In the genomic region with DNA sequence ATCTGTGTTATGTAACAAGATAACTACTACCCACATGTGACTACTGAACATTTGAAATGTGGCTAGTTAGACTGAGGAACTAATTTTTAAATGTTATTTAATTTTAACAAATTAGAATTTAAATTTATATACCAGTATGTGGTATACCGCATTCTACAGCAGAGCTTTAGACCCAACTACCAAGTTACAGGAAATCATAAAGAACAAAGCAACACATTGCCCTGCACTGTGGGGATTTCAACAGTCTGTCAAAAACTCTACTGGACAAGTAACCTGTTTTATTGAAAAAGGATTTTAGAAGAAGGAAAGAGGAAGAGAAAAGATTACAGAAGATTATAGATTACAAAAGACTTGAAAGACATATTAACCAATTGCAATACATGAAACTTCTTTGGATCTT, we compare ENCODE assay signal across 31 cellular contexts.
"Had no signal": no experiment of that assay in that cellular context is flagged by ENCODE, and none has a peak within 500 bp of the region (broad histone marks: within the 10 kb centered on the region; RNA-seq: fewer than 3 reads in every experiment).

No MANE protein-coding gene starts in this region.

- H3K27me3 ChIP-seq: ascending aorta, esophagus muscularis mucosa, foreskin keratinocyte, heart right ventricle, left lung, ovary, stomach, thyroid gland, upper lobe of right lung had no signal

- ATAC-seq: heart right ventricle; left lung; mucosa of descending colon; sciatic nerve; stimulated activated memory B cell treated with anti-CD40 and anti-IgM and Interleukin-4, amounts not matched to agents 10 μg/mL and 1 μg/mL and 100 μg/mL, for 72 hours; T-helper 17 cell; upper lobe of right lung had no signal

- H3K36me3 ChIP-seq: ascending aorta, esophagus muscularis mucosa, left lung, ovary, prostate gland, stomach, thyroid gland, upper lobe of right lung had no signal

- H3K27ac ChIP-seq: ascending aorta, esophagus muscularis mucosa, foreskin keratinocyte, heart right ventricle, left lung, ovary, prostate gland, skin epidermis, stomach, thyroid gland, upper lobe of right lung had no signal

- H3K4me3 ChIP-seq: ascending aorta, esophagus muscularis mucosa, heart right ventricle, left lung, lung, mucosa of descending colon, ovary, prostate gland, skin epidermis, stomach, thyroid gland, upper lobe of right lung had no signal

- H3K4me3 Mint-ChIP-seq: activated CD4-positive, alpha-beta memory T cell treated with anti-CD3 and anti-CD28 coated beads, Interleukin-2, amount 10 ng/mL, durations not matched to agents 7 days and 5 days; activated CD4-positive, alpha-beta T cell treated with anti-CD3 and anti-CD28 coated beads, Interleukin-2, amount 10 ng/mL, durations not matched to agents 7 days and 5 days; activated naive CD4-positive, alpha-beta T cell treated with anti-CD3 and anti-CD28 coated beads, Interleukin-2, amount 10 ng/mL, durations not matched to agents 7 days and 5 days; activated naive CD8-positive, alpha-beta T cell treated with anti-CD3 and anti-CD28 coated beads, Interleukin-2, amount 10 ng/mL, durations not matched to agents 7 days and 5 days; activated T-cell treated with anti-CD3 and anti-CD28 coated beads, Interleukin-2, amount 50 U/mL, for 24 hours; brain; stimulated activated memory B cell treated with anti-CD40 and anti-IgM and Interleukin-4, amounts not matched to agents 10 μg/mL and 1 μg/mL and 100 μg/mL, for 72 hours; T-helper 17 cell had no signal

- H3K4me1 Mint-ChIP-seq: activated CD4-positive, alpha-beta memory T cell treated with anti-CD3 and anti-CD28 coated beads, Interleukin-2, amount 10 ng/mL, durations not matched to agents 7 days and 5 days; activated CD4-positive, alpha-beta T cell treated with anti-CD3 and anti-CD28 coated beads, Interleukin-2, amount 10 ng/mL, durations not matched to agents 7 days and 5 days; activated naive CD4-positive, alpha-beta T cell treated with anti-CD3 and anti-CD28 coated beads, Interleukin-2, amount 10 ng/mL, durations not matched to agents 7 days and 5 days; activated naive CD8-positive, alpha-beta T cell treated with anti-CD3 and anti-CD28 coated beads, Interleukin-2, amount 10 ng/mL, durations not matched to agents 7 days and 5 days; stimulated activated memory B cell treated with anti-CD40 and anti-IgM and Interleukin-4, amounts not matched to agents 10 μg/mL and 1 μg/mL and 100 μg/mL, for 72 hours; T-helper 17 cell had no signal

- DNase-seq: activated CD4-positive, alpha-beta memory T cell treated with anti-CD3 and anti-CD28 coated beads, Interleukin-2, amount 10 ng/mL, durations not matched to agents 7 days and 5 days; activated CD4-positive, alpha-beta T cell treated with anti-CD3 and anti-CD28 coated beads for 1 hour; activated CD4-positive, alpha-beta T cell treated with anti-CD3 and anti-CD28 coated beads, Interleukin-2, amount 10 ng/mL, durations not matched to agents 7 days and 5 days; activated CD8-positive, alpha-beta memory T cell treated with anti-CD3 and anti-CD28 coated beads, Interleukin-2, amount 50 U/mL, for 48 hours; activated gamma-delta T cell; activated naive CD4-positive, alpha-beta T cell treated with anti-CD3 and anti-CD28 coated beads, Interleukin-2, amount 10 ng/mL, durations not matched to agents 7 days and 5 days; activated naive CD8-positive, alpha-beta T cell treated with anti-CD3 and anti-CD28 coated beads, Interleukin-2, amount 10 ng/mL, durations not matched to agents 7 days and 5 days; activated T-cell treated with anti-CD3 and anti-CD28 coated beads, Interleukin-2, amount 50 U/mL, for 24 hours; foreskin keratinocyte; heart right ventricle; kidney glomerular epithelial cell; left lung; mesendoderm; mucosa of descending colon; ovary; retina; stimulated activated CD4-positive, alpha-beta T cell treated with anti-CD3 and anti-CD28 coated beads, Interleukin-4, amount 100 ng/mL, for 24 hours; stimulated activated CD8-positive, alpha-beta memory T cell treated with anti-CD3 and anti-CD28 coated beads, Interleukin-4, amount 100 ng/mL, for 48 hours; stomach; T-helper 17 cell; T1000; thyroid gland; upper lobe of right lung had no signal

- H3K9me3 ChIP-seq: ascending aorta, esophagus muscularis mucosa, ovary, prostate gland, thyroid gland, upper lobe of right lung had no signal

- H3K4me1 ChIP-seq: left lung, prostate gland, thyroid gland, upper lobe of right lung had no signal

- H3K9me3 Mint-ChIP-seq: activated CD4-positive, alpha-beta memory T cell treated with anti-CD3 and anti-CD28 coated beads, Interleukin-2, amount 10 ng/mL, durations not matched to agents 7 days and 5 days had no signal

- H3K27me3 Mint-ChIP-seq: activated CD4-positive, alpha-beta memory T cell treated with anti-CD3 and anti-CD28 coated beads, Interleukin-2, amount 10 ng/mL, durations not matched to agents 7 days and 5 days; activated CD4-positive, alpha-beta T cell treated with anti-CD3 and anti-CD28 coated beads, Interleukin-2, amount 10 ng/mL, durations not matched to agents 7 days and 5 days; activated naive CD4-positive, alpha-beta T cell treated with anti-CD3 and anti-CD28 coated beads, Interleukin-2, amount 10 ng/mL, durations not matched to agents 7 days and 5 days; activated naive CD8-positive, alpha-beta T cell treated with anti-CD3 and anti-CD28 coated beads, Interleukin-2, amount 10 ng/mL, durations not matched to agents 7 days and 5 days; activated T-cell treated with anti-CD3 and anti-CD28 coated beads, Interleukin-2, amount 50 U/mL, for 24 hours; brain; stimulated activated memory B cell treated with anti-CD40 and anti-IgM and Interleukin-4, amounts not matched to agents 10 μg/mL and 1 μg/mL and 100 μg/mL, for 72 hours; T-helper 17 cell had no signal

- H3K27ac Mint-ChIP-seq: activated CD4-positive, alpha-beta memory T cell treated with anti-CD3 and anti-CD28 coated beads, Interleukin-2, amount 10 ng/mL, durations not matched to agents 7 days and 5 days; activated CD4-positive, alpha-beta T cell treated with anti-CD3 and anti-CD28 coated beads, Interleukin-2, amount 10 ng/mL, durations not matched to agents 7 days and 5 days; activated naive CD4-positive, alpha-beta T cell treated with anti-CD3 and anti-CD28 coated beads, Interleukin-2, amount 10 ng/mL, durations not matched to agents 7 days and 5 days; activated naive CD8-positive, alpha-beta T cell treated with anti-CD3 and anti-CD28 coated beads, Interleukin-2, amount 10 ng/mL, durations not matched to agents 7 days and 5 days; activated T-cell treated with anti-CD3 and anti-CD28 coated beads, Interleukin-2, amount 50 U/mL, for 24 hours; brain; stimulated activated memory B cell treated with anti-CD40 and anti-IgM and Interleukin-4, amounts not matched to agents 10 μg/mL and 1 μg/mL and 100 μg/mL, for 72 hours; T-helper 17 cell had no signal
